Comparison of ENCODE assay signal across 2 cellular contexts in genomic region chr22:35505394-35506258, GRCh38.
TF ChIP-seq lines count a peak whose summit lies in the region.

No MANE protein-coding gene starts in this region.

TF ChIP-seq in IMR-90, 13 proteins besides CTCF, POLR2A, EP300 and RAD21:
- TF ChIP-seq FOS (IDR thresholded peaks at IDR 0.05; ENCODE audit: low read depth, low read length) (no peak), CHD1 (IDR thresholded peaks at IDR 0.05; ENCODE audit: low read depth, low read length) (no peak), MAZ (IDR thresholded peaks at IDR 0.05; ENCODE audit: borderline replicate concordance, low read depth, low read length) (no peak), RFX5 (IDR thresholded peaks at IDR 0.05; ENCODE audit: low read depth, low read length) (no peak), MAFK (IDR thresholded peaks at IDR 0.05; ENCODE audit: low read depth, low read length) (no peak), SMC3 (IDR thresholded peaks at IDR 0.05; ENCODE audit: low read depth, low read length) (no peak), NFE2L2 (IDR thresholded peaks at IDR 0.05; ENCODE audit: low read depth, low read length) (no peak), BHLHE40 (IDR thresholded peaks at IDR 0.05; ENCODE audit: low read depth, low read length) (no peak), CEBPB (IDR thresholded peaks at IDR 0.05; ENCODE audit: low read depth, low read length) (no peak), MXI1 (IDR thresholded peaks at IDR 0.05; ENCODE audit: borderline replicate concordance, low read depth, low read length) (no peak), RCOR1 (IDR thresholded peaks at IDR 0.05; ENCODE audit: insufficient replicate concordance, low read length) (no peak)
- TF ChIP-seq, protein P1, sequence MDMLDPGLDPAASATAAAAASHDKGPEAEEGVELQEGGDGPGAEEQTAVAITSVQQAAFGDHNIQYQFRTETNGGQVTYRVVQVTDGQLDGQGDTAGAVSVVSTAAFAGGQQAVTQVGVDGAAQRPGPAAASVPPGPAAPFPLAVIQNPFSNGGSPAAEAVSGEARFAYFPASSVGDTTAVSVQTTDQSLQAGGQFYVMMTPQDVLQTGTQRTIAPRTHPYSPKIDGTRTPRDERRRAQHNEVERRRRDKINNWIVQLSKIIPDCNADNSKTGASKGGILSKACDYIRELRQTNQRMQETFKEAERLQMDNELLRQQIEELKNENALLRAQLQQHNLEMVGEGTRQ (IDR thresholded peaks at IDR 0.05; ENCODE audit: low read depth, low read length) = no peak
- TF ChIP-seq, protein P2, sequence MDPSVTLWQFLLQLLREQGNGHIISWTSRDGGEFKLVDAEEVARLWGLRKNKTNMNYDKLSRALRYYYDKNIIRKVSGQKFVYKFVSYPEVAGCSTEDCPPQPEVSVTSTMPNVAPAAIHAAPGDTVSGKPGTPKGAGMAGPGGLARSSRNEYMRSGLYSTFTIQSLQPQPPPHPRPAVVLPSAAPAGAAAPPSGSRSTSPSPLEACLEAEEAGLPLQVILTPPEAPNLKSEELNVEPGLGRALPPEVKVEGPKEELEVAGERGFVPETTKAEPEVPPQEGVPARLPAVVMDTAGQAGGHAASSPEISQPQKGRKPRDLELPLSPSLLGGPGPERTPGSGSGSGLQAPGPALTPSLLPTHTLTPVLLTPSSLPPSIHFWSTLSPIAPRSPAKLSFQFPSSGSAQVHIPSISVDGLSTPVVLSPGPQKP (IDR thresholded peaks at IDR 0.05; ENCODE audit: borderline replicate concordance, low read depth, low read length) = no peak

TF ChIP-seq in K562, 482 proteins besides CTCF, POLR2A, EP300 and RAD21:
- 0 out of 2 replicates have a peak, but pooled peaks have one; percentile 5 for TF ChIP-seq ZNF316 (IDR thresholded peaks at IDR 0.05)
- no peak for TF ChIP-seq ZC3H8 (IDR thresholded peaks at IDR 0.05)
- no peak for TF ChIP-seq ZNF830 (CRISPR knock-in tag; IDR thresholded peaks at IDR 0.05)
